24 cellular contexts compared by ENCODE assay signal in the genomic region with DNA sequence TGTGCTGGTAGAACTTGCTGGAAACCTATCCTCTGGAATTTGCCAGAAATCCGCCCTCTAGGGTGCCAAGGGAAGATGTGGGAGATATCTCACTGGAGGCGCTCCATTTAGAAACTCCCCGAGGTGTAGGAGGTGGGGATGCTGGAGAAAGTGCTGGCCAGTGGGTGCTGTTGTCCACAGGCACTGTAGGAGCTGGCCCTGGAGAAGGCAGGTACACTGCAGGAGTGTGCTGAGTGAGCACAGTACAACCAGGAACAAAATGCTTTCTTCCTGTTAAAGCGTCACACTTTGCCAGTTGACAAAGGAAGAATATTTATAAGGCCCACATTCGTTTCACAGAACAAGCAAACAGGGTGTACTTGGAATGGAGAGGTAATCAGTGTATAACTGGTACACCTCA.
"Had no signal": no experiment of that assay in that cellular context is flagged by ENCODE, and none has a peak within 500 bp of the region (broad histone marks: within the 10 kb centered on the region; RNA-seq: fewer than 3 reads in every experiment).

No MANE protein-coding gene starts in this region.

- H3K27me3 ChIP-seq: gastrocnemius medialis, neural progenitor cell, ovary, right atrium auricular region, sigmoid colon, testis had no signal

- H3K27ac ChIP-seq: gastrocnemius medialis, neural progenitor cell, ovary, sigmoid colon, testis, tibial artery had no signal

- H3K4me1 ChIP-seq: gastrocnemius medialis, right atrium auricular region, sigmoid colon, testis, tibial artery had no signal

- H3K9ac ChIP-seq: neural progenitor cell had no signal

- H3K4me2 ChIP-seq: neural progenitor cell had no signal

- H3K36me3 Mint-ChIP-seq: naive B cell; natural killer cell treated with Interleukin-12 subunit alpha and Interleukin-12 subunit beta and Interleukin-15 and Interleukin-18, amount 100 ng/mL, for 72 hours; neural progenitor cell; stimulated activated effector memory CD8-positive, alpha-beta T cell treated with anti-CD3 and anti-CD28 coated beads, Interleukin-12 subunit alpha, Interleukin-12 subunit beta, amount 100 ng/mL, for 72 hours; type B pancreatic cell had no signal

- H3K36me3 ChIP-seq: gastrocnemius medialis, neural progenitor cell, ovary, right atrium auricular region, sigmoid colon, tibial artery had no signal

- DNase-seq: caudate nucleus; cerebellar nuclear complex; effector CD8-positive, alpha-beta T cell; gastrocnemius medialis; head of caudate nucleus; kidney; mesenchymal stem cell; mucosa of descending colon; naive B cell; ovary; sigmoid colon; stimulated activated CD4-positive, alpha-beta T cell treated with anti-CD3 and anti-CD28 coated beads, Interleukin-2, amount 100 ng/mL, for 24 hours; stimulated activated CD4-positive, alpha-beta T cell treated with anti-CD3 and anti-CD28 coated beads, Interleukin-4, amount 100 ng/mL, for 24 hours; stimulated activated naive CD4-positive, alpha-beta T cell treated with Interleukin-2 at 50 U/mL for 16 hours; substantia nigra; testis; tibial artery had no signal

- H3K4me3 Mint-ChIP-seq: mesothelial cell of epicardium; naive B cell; natural killer cell treated with Interleukin-12 subunit alpha and Interleukin-12 subunit beta and Interleukin-15 and Interleukin-18, amount 100 ng/mL, for 72 hours; neural progenitor cell; stimulated activated effector memory CD8-positive, alpha-beta T cell treated with anti-CD3 and anti-CD28 coated beads, Interleukin-12 subunit alpha, Interleukin-12 subunit beta, amount 100 ng/mL, for 72 hours; type B pancreatic cell had no signal

- H3K9me3 ChIP-seq: gastrocnemius medialis, mucosa of descending colon, ovary, right atrium auricular region, sigmoid colon, testis, tibial artery had no signal

- H3K9me3 Mint-ChIP-seq: natural killer cell treated with Interleukin-12 subunit alpha and Interleukin-12 subunit beta and Interleukin-15 and Interleukin-18, amount 100 ng/mL, for 72 hours; neural progenitor cell; stimulated activated effector memory CD8-positive, alpha-beta T cell treated with anti-CD3 and anti-CD28 coated beads, Interleukin-12 subunit alpha, Interleukin-12 subunit beta, amount 100 ng/mL, for 72 hours; type B pancreatic cell had no signal

- H3K4me1 Mint-ChIP-seq: stimulated activated effector memory CD8-positive, alpha-beta T cell treated with anti-CD3 and anti-CD28 coated beads, Interleukin-12 subunit alpha, Interleukin-12 subunit beta, amount 100 ng/mL, for 72 hours had no signal

- H3K27ac Mint-ChIP-seq: mesothelial cell of epicardium; natural killer cell treated with Interleukin-12 subunit alpha and Interleukin-12 subunit beta and Interleukin-15 and Interleukin-18, amount 100 ng/mL, for 72 hours; neural progenitor cell; stimulated activated effector memory CD8-positive, alpha-beta T cell treated with anti-CD3 and anti-CD28 coated beads, Interleukin-12 subunit alpha, Interleukin-12 subunit beta, amount 100 ng/mL, for 72 hours; type B pancreatic cell had no signal

- H3K4me3 ChIP-seq: gastrocnemius medialis, lung, mucosa of descending colon, neural progenitor cell, ovary, right atrium auricular region, sigmoid colon, testis, tibial artery had no signal
